Comparison of ENCODE assay signal across 21 cellular contexts in the genomic region with DNA sequence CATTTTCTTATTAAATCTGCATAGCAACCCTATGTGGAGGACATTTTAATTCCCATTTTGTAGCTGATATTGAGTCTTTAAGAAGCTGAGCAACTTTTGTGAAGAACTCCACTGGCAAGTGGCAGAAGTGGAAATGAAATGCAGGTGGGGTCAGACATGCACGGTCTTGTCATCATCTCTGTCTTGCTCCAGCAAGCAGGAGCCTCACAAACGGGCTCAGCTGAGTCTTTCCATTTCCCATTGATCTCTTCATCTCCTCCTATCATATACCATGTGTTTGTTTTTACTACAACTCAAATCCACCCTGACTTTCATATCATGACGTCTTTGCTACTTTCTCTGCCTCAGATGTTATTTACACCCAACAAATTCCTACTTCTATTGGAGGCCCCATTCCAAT.
DNase-seq lines count a peak whose midpoint lies in the region; TF ChIP-seq lines count a peak whose summit lies in the region.
"Had no signal": no experiment of that assay in that cellular context is flagged by ENCODE, and none has a peak within 500 bp of the region (broad histone marks: within the 10 kb centered on the region; RNA-seq: fewer than 3 reads in every experiment).

No MANE protein-coding gene starts in this region.

- intact Hi-C loops in MCF 10A (cut with micrococcal nuclease), result no loop called here
- intact Hi-C loops in breast epithelium (cut with DNase I; ENCODE audit: low total_unique reads), result no loop called here

- H3K36me3 ChIP-seq in breast epithelium, result no peaks in the 10 kb centered on the region
- H3K36me3 ChIP-seq: BLaER1, SJCRH30 had no signal

- no peak overlapping the region for H3K4me3 Mint-ChIP-seq in MCF 10A (ENCODE audit: unreplicated experiment)
- H3K4me3 Mint-ChIP-seq in activated T-cell treated with anti-CD3 and anti-CD28 coated beads, Interleukin-2, amount 50 U/mL, for 24 hours, result no peak overlapping the region
- H3K4me3 Mint-ChIP-seq: CD4-positive, alpha-beta T cell had no signal

- BruUV-seq in MCF 10A (replicated peaks; lab: Mats Ljungman, UMichigan), result no TSS peak

- H3K27me3 Mint-ChIP-seq in MCF 10A (ENCODE audit: insufficient read depth, unreplicated experiment), result no peaks in the 10 kb centered on the region
- no peaks in the 10 kb centered on the region for H3K27me3 Mint-ChIP-seq in activated T-cell treated with anti-CD3 and anti-CD28 coated beads, Interleukin-2, amount 50 U/mL, for 24 hours
- H3K27me3 Mint-ChIP-seq: CD4-positive, alpha-beta T cell had no signal

- H3K27ac ChIP-seq in breast epithelium, result no peak overlapping the region
- H3K27ac ChIP-seq: BLaER1, SJCRH30 had no signal

- TF ChIP-seq CTCF in MCF 10A (IDR thresholded peaks at IDR 0.05; ENCODE audit: unreplicated experiment) (no peak), breast epithelium (IDR thresholded peaks at IDR 0.05) (no peak), epithelial cell of esophagus (IDR thresholded peaks at IDR 0.05; ENCODE audit: insufficient read depth, low read depth, low read length, missing control alignments) (no peak)

- H3K9me3 ChIP-seq in breast epithelium, result no peaks in the 10 kb centered on the region
- H3K9me3 ChIP-seq: BLaER1, SJCRH30 had no signal

- CTCF ChIA-PET in MCF 10A (lab: Yijun Ruan, JAX), result interaction anchor here (0.6 to 1.5 kb wide), 5 partner anchors 41 to 893 kb away, joined by 3 to 5 read pairs (median 4); no protein-coding TSS in a partner anchor

- no peak for DNase-seq in MCF 10A (ENCODE audit: unreplicated experiment)
- no peak for DNase-seq in breast epithelium (ENCODE audit: low spot score in 2 of 2)
- peak; percentile 66 for DNase-seq in NCI-H2171 treated with DMSO at 0.1 percent for 48 hours (lab: John Stamatoyannopoulos, UW)
- DNase-seq in epithelial cell of esophagus (ENCODE audit: low read depth), result peak; percentile 84
- DNase-seq in ureter (ENCODE audit: low spot score), result peak; percentile 50
- no peak for DNase-seq in Ammon's horn (ENCODE audit: low spot score)
- no peak for DNase-seq in activated T-cell treated with anti-CD3 and anti-CD28 coated beads, Interleukin-2, amount 50 U/mL, for 24 hours
- no peak for DNase-seq in 8988T
- DNase-seq: CD4-positive, alpha-beta T cell; IMR-90; KG1; MM.1S; NCI-H1048; NCI-H1417; NCI-H1694 treated with DMSO at 0.1 percent for 48 hours; NCI-H2081; NCI-H69; OCI-M1; SJCRH30; T-helper 2 cell had no signal

- POLR2A ChIA-PET in MCF 10A (lab: Yijun Ruan, JAX), result no interaction called here

- H3K4me3 ChIP-seq in breast epithelium (no peak overlapping the region), epithelial cell of esophagus (ENCODE audit: low read length) (no peak overlapping the region)
- H3K4me3 ChIP-seq: BLaER1, SJCRH30 had no signal

- H3K36me3 Mint-ChIP-seq in MCF 10A (ENCODE audit: insufficient read depth, unreplicated experiment), result no peaks in the 10 kb centered on the region
- H3K36me3 Mint-ChIP-seq in activated T-cell treated with anti-CD3 and anti-CD28 coated beads, Interleukin-2, amount 50 U/mL, for 24 hours (ENCODE audit: low read depth), result no peaks in the 10 kb centered on the region

- no peak for TF ChIP-seq POLR2A in breast epithelium (IDR thresholded peaks at IDR 0.05)

- peaks cover 6% of the 10 kb centered on the region for H3K4me1 Mint-ChIP-seq in MCF 10A (ENCODE audit: insufficient read depth, unreplicated experiment)
- H3K4me1 Mint-ChIP-seq in activated T-cell treated with anti-CD3 and anti-CD28 coated beads, Interleukin-2, amount 50 U/mL, for 24 hours (ENCODE audit: low read depth), result no peaks in the 10 kb centered on the region

- H3K4me1 ChIP-seq in breast epithelium, result no peaks in the 10 kb centered on the region
- H3K4me1 ChIP-seq: SJCRH30 had no signal

- no peaks in the 10 kb centered on the region for H3K9me3 Mint-ChIP-seq in MCF 10A (ENCODE audit: unreplicated experiment)
- peaks cover 11% of the 10 kb centered on the region for H3K9me3 Mint-ChIP-seq in activated T-cell treated with anti-CD3 and anti-CD28 coated beads, Interleukin-2, amount 50 U/mL, for 24 hours
- H3K9me3 Mint-ChIP-seq: CD4-positive, alpha-beta T cell had no signal

- no peaks in the 10 kb centered on the region for H3K27me3 ChIP-seq in breast epithelium
- H3K27me3 ChIP-seq: BLaER1, SJCRH30 had no signal

- H3K27ac Mint-ChIP-seq in MCF 10A (ENCODE audit: low read depth, unreplicated experiment), result peak overlapping the region; percentile 18
- H3K27ac Mint-ChIP-seq in activated T-cell treated with anti-CD3 and anti-CD28 coated beads, Interleukin-2, amount 50 U/mL, for 24 hours, result no peak overlapping the region
- H3K27ac Mint-ChIP-seq: CD4-positive, alpha-beta T cell had no signal

Comparison
In these comparisons a context has a peak if more than half of its experiments do, and no peak if none do; other contexts are left out.
1. DNase-seq: peak in NCI-H2171 treated with DMSO at 0.1 percent for 48 hours (single experiment), epithelial cell of esophagus (single experiment) and ureter (single experiment); none in MCF 10A (single experiment), breast epithelium (0 of 2), Ammon's horn (single experiment), activated T-cell treated with anti-CD3 and anti-CD28 coated beads, Interleukin-2, amount 50 U/mL, for 24 hours (single experiment) and 8988T (single experiment).